In genomic region chr13:94858856-94859811, GRCh38 we compare ENCODE assay signal across 8 cellular contexts.
DNase-seq lines count a peak whose midpoint lies in the region; ATAC-seq and TF ChIP-seq lines count a peak whose summit lies in the region.

No MANE protein-coding gene starts in this region.

- no peaks in the 10 kb centered on the region for H3K79me2 ChIP-seq in osteoblast (ENCODE audit: insufficient read depth, low read length)

- H3K4me3 ChIP-seq in left ventricle myocardium inferior = no peak overlapping the region
- H3K4me3 ChIP-seq in osteoblast (ENCODE audit: insufficient read depth, low read length) = no peak overlapping the region

- H2AFZ ChIP-seq in osteoblast (ENCODE audit: low read length) = no peak overlapping the region

- H3K9me3 ChIP-seq in left ventricle myocardium inferior (replicated peaks) = no peaks in the 10 kb centered on the region
- no peaks in the 10 kb centered on the region for H3K9me3 ChIP-seq in osteoblast (ENCODE audit: low read depth, low read length)

- H3K27me3 ChIP-seq in left ventricle myocardium inferior (ENCODE audit: low read depth) (peaks cover 8% of the 10 kb centered on the region), osteoblast (ENCODE audit: insufficient read depth, low read length) (peaks cover 24% of the 10 kb centered on the region)

- H3K36me3 ChIP-seq in left ventricle myocardium inferior (no peaks in the 10 kb centered on the region), osteoblast (ENCODE audit: insufficient read depth, low read length) (no peaks in the 10 kb centered on the region)

- no peak overlapping the region for H3K27ac ChIP-seq in left ventricle myocardium inferior (replicated peaks)
- no peak overlapping the region for H3K27ac ChIP-seq in osteoblast (ENCODE audit: low read depth, low read length)

- H3K4me1 ChIP-seq in left ventricle myocardium inferior (peaks cover 4% of the 10 kb centered on the region), osteoblast (ENCODE audit: insufficient read depth, low read length) (peaks cover 4% of the 10 kb centered on the region)

- ATAC-seq in HG03175 (IDR thresholded peaks at IDR 0.05; ENCODE audit: unreplicated experiment) = no peak

- intact Hi-C loops in left ventricle myocardium inferior (cut with micrococcal nuclease) = no loop called here

- no peak overlapping the region for H3K4me2 ChIP-seq in osteoblast (ENCODE audit: insufficient read depth, low read length)

- TF ChIP-seq CTCF in left ventricle myocardium inferior (IDR thresholded peaks at IDR 0.05; ENCODE audit: borderline replicate concordance) (no peak), osteoblast (IDR thresholded peaks at IDR 0.05; ENCODE audit: extremely low read depth, low read depth, low read length) (no peak)

- DNase-seq in AG08396 (ENCODE audit: low spot score) (peak; percentile 21), anterior cingulate cortex (lab: John Stamatoyannopoulos, UW) (peak in 53 of 58 donors; percentile 14 to 86 (median 57)), left ventricle myocardium inferior (peak; percentile 67), osteoblast (ENCODE audit: insufficient read length, low spot score, missing footprints) (peak; percentile 2), activated T-cell treated with anti-CD3 and anti-CD28 coated beads for 4 hours (no peak), NCI-H1694 (lab: John Stamatoyannopoulos, UW) (no peak)
- no peak for DNase-seq in activated CD4-positive, alpha-beta T cell treated with anti-CD3 and anti-CD28 coated beads, Interleukin-2, amount 50 U/mL, for 4 hours

- H4K20me1 ChIP-seq in osteoblast (ENCODE audit: insufficient read depth, low read length) = no peaks in the 10 kb centered on the region

Comparison
In these comparisons a context has a peak if more than half of its experiments do, and no peak if none do; other contexts are left out.
1. DNase-seq: peak in AG08396 (single experiment), anterior cingulate cortex (53 of 58), left ventricle myocardium inferior (single experiment) and osteoblast (single experiment); none in activated T-cell treated with anti-CD3 and anti-CD28 coated beads for 4 hours (single experiment), NCI-H1694 (single experiment) and activated CD4-positive, alpha-beta T cell treated with anti-CD3 and anti-CD28 coated beads, Interleukin-2, amount 50 U/mL, for 4 hours (0 of 2).